ENCODE assay signal across 22 cellular contexts in the genomic region with DNA sequence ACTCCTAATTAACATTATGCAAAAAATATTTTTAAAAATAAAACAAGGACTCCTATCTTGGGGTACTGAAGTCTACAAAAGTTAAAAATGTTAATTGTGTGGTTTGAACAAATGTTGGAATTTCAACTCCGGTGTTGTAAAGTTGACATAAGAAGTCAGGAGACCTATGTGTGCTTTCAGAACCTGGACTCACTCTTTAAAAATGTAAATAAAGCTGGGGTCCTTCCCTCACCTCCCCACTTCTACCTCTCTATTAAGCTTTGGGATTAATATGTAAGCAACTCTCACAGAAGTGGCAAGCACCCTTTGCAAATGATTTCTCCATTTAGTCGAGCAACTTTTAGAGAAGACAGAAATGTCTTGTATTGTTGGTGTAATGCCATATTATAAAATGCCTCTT. TPM values are rescaled to one million over a fixed set of nuclear protein-coding genes. Genes with fewer than 3 reads are reported as not detected.
DNase-seq lines count a peak whose midpoint lies in the region; ATAC-seq and TF ChIP-seq lines count a peak whose summit lies in the region.
"Had no signal": no experiment of that assay in that cellular context is flagged by ENCODE, and none has a peak within 500 bp of the region (broad histone marks: within the 10 kb centered on the region; RNA-seq: fewer than 3 reads in every experiment).

No MANE protein-coding gene starts in this region.

- H3K4me3 Mint-ChIP-seq in type B pancreatic cell = peak overlapping the region; percentile 39
- H3K4me3 Mint-ChIP-seq: H9, IgD-negative memory B cell had no signal

- 80% methylated on average over 2 of the region's 2 CpGs for WGBS in right cardiac atrium
- WGBS in esophagus muscularis mucosa = 34% methylated on average over 2 of the region's 2 CpGs

- no peak overlapping the region for H3K27ac Mint-ChIP-seq in type B pancreatic cell
- H3K27ac Mint-ChIP-seq: H9, IgD-negative memory B cell had no signal

- H3K9me3 Mint-ChIP-seq in type B pancreatic cell = no peaks in the 10 kb centered on the region
- H3K9me3 Mint-ChIP-seq: IgD-negative memory B cell had no signal

- H3K27me3 ChIP-seq in left ventricle myocardium inferior (ENCODE audit: low read depth) = no peaks in the 10 kb centered on the region
- no peaks in the 10 kb centered on the region for H3K27me3 ChIP-seq in right cardiac atrium (ENCODE audit: control insufficient read depth, insufficient read depth)
- H3K27me3 ChIP-seq in esophagus muscularis mucosa = no peaks in the 10 kb centered on the region
- H3K27me3 ChIP-seq in muscle layer of duodenum (ENCODE audit: low read depth, low read length) = no peaks in the 10 kb centered on the region

- peaks cover 67% of the 10 kb centered on the region for H3K4me1 Mint-ChIP-seq in type B pancreatic cell (ENCODE audit: unreplicated experiment)

- H3K27ac ChIP-seq in left ventricle myocardium inferior (replicated peaks) = peak overlapping the region; percentile 35
- no peak overlapping the region for H3K27ac ChIP-seq in right cardiac atrium (ENCODE audit: low read length)
- H3K27ac ChIP-seq in esophagus muscularis mucosa (replicated peaks in 1 of 4) = peak overlapping the region in 3 of 4 donors; percentile 55 to 95 (median 65)
- H3K27ac ChIP-seq in muscle layer of duodenum (ENCODE audit: low read length) = peak overlapping the region; percentile 61
- H3K27ac ChIP-seq: GM23248, KMS-11 had no signal

- H3K27me3 Mint-ChIP-seq in type B pancreatic cell = no peaks in the 10 kb centered on the region

- H3K4me1 ChIP-seq in left ventricle myocardium inferior = peaks cover 98% of the 10 kb centered on the region
- H3K4me1 ChIP-seq in right cardiac atrium (ENCODE audit: control insufficient read depth, insufficient read depth, low read length) = peaks cover 2% of the 10 kb centered on the region
- H3K4me1 ChIP-seq in esophagus muscularis mucosa = peaks cover 36 to 92% (median 86%) of the 10 kb centered on the region in 4 donors
- H3K4me1 ChIP-seq in muscle layer of duodenum (ENCODE audit: control insufficient read depth in 1 of 2, insufficient read depth in 2 of 2, low read length in 2 of 2) = peaks cover 4 to 40% of the 10 kb centered on the region in 2 donors

- H3K4me3 ChIP-seq in left ventricle myocardium inferior = no peak overlapping the region
- no peak overlapping the region for H3K4me3 ChIP-seq in right cardiac atrium (ENCODE audit: low read length)
- H3K4me3 ChIP-seq in esophagus muscularis mucosa = no peak overlapping the region
- H3K4me3 ChIP-seq in muscle layer of duodenum (ENCODE audit: low read depth in 1 of 2, low read length in 2 of 2) = no peak overlapping the region
- H3K4me3 ChIP-seq: GM23248 had no signal

- peaks cover 7% of the 10 kb centered on the region for H3K36me3 ChIP-seq in left ventricle myocardium inferior
- peaks cover 0 to 6% (median 3%) of the 10 kb centered on the region in 4 donors for H3K36me3 ChIP-seq in esophagus muscularis mucosa
- peaks cover 0 to 24% of the 10 kb centered on the region in 2 donors for H3K36me3 ChIP-seq in muscle layer of duodenum (ENCODE audit: control insufficient read depth in 1 of 2, insufficient read depth in 2 of 2, low read length in 2 of 2)

- ATAC-seq in right cardiac atrium (no peak), HG02642 (IDR thresholded peaks at IDR 0.05; ENCODE audit: poor library complexity, unreplicated experiment) (no peak)
- ATAC-seq: PC-3 had no signal

- no peak for DNase-seq in left ventricle myocardium inferior
- no peak for DNase-seq in right cardiac atrium
- DNase-seq in esophagus muscularis mucosa (ENCODE audit: extremely low spot score) = no peak
- no peak for DNase-seq in type B pancreatic cell (ENCODE audit: extremely low spot score, unreplicated experiment)
- no peak for DNase-seq in NCI-H2196 (lab: John Stamatoyannopoulos, UW; ENCODE audit: unreplicated experiment)
- no peak for DNase-seq in NK-92 treated with Interleukin-12 subunit alpha and Interleukin-12 subunit beta, amount 100 ng/mL, for 24 hours (lab: John Stamatoyannopoulos, UW)
- DNase-seq: DMS153, DND-41, GM23248, H9, NCI-H1048, NCI-H1417, NCI-H1694, NCI-H2081, NCI-H345, NCI-H524 treated with DMSO at 0.1 percent for 48 hours, NCI-H774, PC-3 had no signal

- TF ChIP-seq EP300 in esophagus muscularis mucosa (IDR thresholded peaks at IDR 0.05) = no peak

- TF ChIP-seq CTCF in left ventricle myocardium inferior (IDR thresholded peaks at IDR 0.05; ENCODE audit: borderline replicate concordance) = no peak
- no peak for TF ChIP-seq CTCF in esophagus muscularis mucosa (IDR thresholded peaks at IDR 0.05)
- no peak for TF ChIP-seq CTCF in type B pancreatic cell (conservative IDR thresholded peaks at IDR 0.05)

- intact Hi-C loops in left ventricle myocardium inferior (cut with micrococcal nuclease) = no loop called here
- intact Hi-C loops in right cardiac atrium (cut with DNase I) = no loop called here
- intact Hi-C loops in esophagus muscularis mucosa (cut with DNase I) = no loop called here

- no peaks in the 10 kb centered on the region for H3K9me3 ChIP-seq in left ventricle myocardium inferior (replicated peaks)
- no peaks in the 10 kb centered on the region for H3K9me3 ChIP-seq in right cardiac atrium (ENCODE audit: control insufficient read depth, low read length)
- no peaks in the 10 kb centered on the region for H3K9me3 ChIP-seq in esophagus muscularis mucosa
- H3K9me3 ChIP-seq in muscle layer of duodenum (ENCODE audit: control insufficient read depth in 1 of 2, low read length in 2 of 2) = no peaks in the 10 kb centered on the region

- H3K36me3 Mint-ChIP-seq in type B pancreatic cell = peaks cover 72% of the 10 kb centered on the region
- H3K36me3 Mint-ChIP-seq: IgD-negative memory B cell had no signal

- TF ChIP-seq POLR2A in esophagus muscularis mucosa (IDR thresholded peaks at IDR 0.05; ENCODE audit: low read depth) = no peak

RNA-seq across cellular contexts. Expression of a gene that starts 11.9 kb away (rescaled TPM):
- total RNA-seq in left ventricle myocardium inferior (36.0 TPM), right cardiac atrium (10 to 100 TPM; 28.9 to 33.4 (median 31.0) TPM), esophagus muscularis mucosa (100 to 1,000 TPM in 1 of 4 donors, 10 to 100 TPM in 3; 53.8 to 106 (median 63.3) TPM), type B pancreatic cell (ENCODE audit: low replicate concordance) (152 and 211 TPM in 2 replicates)
- 14.8 TPM for polyA plus RNA-seq in right cardiac atrium
- polyA plus RNA-seq: IgD-negative memory B cell had no signal
